ENCODE assay signal across 11 cellular contexts in genomic region chr1:76292418-76293184, GRCh38.
DNase-seq lines count a peak whose midpoint lies in the region; ATAC-seq and TF ChIP-seq lines count a peak whose summit lies in the region.
"Had no signal": no experiment of that assay in that cellular context is flagged by ENCODE, and none has a peak within 500 bp of the region (broad histone marks: within the 10 kb centered on the region; RNA-seq: fewer than 3 reads in every experiment).

No MANE protein-coding gene starts in this region.

- H3K9ac ChIP-seq in H9 (ENCODE audit: extremely low read depth, insufficient read length, low read length): no peak overlapping the region

- H3K23me2 ChIP-seq in H9 (ENCODE audit: insufficient read length, low read depth, low read length, poor library complexity, severe bottlenecking): no peaks in the 10 kb centered on the region

- DNase-seq in H9 (no peak), memory B cell (ENCODE audit: low spot score in 2 of 2) (no peak), Right ventricle myocardium inferior (ENCODE audit: missing footprints) (no peak), medulla oblongata (ENCODE audit: extremely low spot score) (no peak)
- DNase-seq in stimulated activated CD4-positive, alpha-beta T cell treated with anti-CD3 and anti-CD28 coated beads, Interleukin-4, amount 100 ng/mL, for 4 hours: no peak
- DNase-seq: DMS53, NCI-H774, nephron progenitor cell had no signal

- peak; percentile 83 for ATAC-seq in GM18909 (IDR thresholded peaks at IDR 0.05; ENCODE audit: poor library complexity, unreplicated experiment)
- peak; percentile 54 for ATAC-seq in HG03469 (IDR thresholded peaks at IDR 0.05; ENCODE audit: unreplicated experiment)
- ATAC-seq in memory B cell (ENCODE audit: low read depth): no peak
- ATAC-seq in Right ventricle myocardium inferior: no peak

- H3T11ph ChIP-seq in H9 (ENCODE audit: low read length): no peak overlapping the region

- H3K79me2 ChIP-seq in H9 (ENCODE audit: insufficient read depth, low read length): no peaks in the 10 kb centered on the region

- H2AFZ ChIP-seq in H9 (ENCODE audit: low read length): no peak overlapping the region

- WGBS in H9 (ENCODE audit: extremely low coverage, insufficient read length, low lambda C conversion rate): no CpG with 5 or more reads among the region's 2 CpGs

- no peak overlapping the region for H3K18ac ChIP-seq in H9 (ENCODE audit: insufficient read length, low read depth, low read length)

- H3K4me3 Mint-ChIP-seq in H9 (no peak overlapping the region), memory B cell (no peak overlapping the region)
- H3K4me3 Mint-ChIP-seq: nephron progenitor cell had no signal

- no peak overlapping the region for H3K4ac ChIP-seq in H9 (ENCODE audit: low read depth, low read length)

- H3K4me2 ChIP-seq in H9 (ENCODE audit: insufficient read depth, insufficient read length, low read length): no peak overlapping the region

- H3K4me1 Mint-ChIP-seq in H9 (peaks cover 52 to 64% of the 10 kb centered on the region in 2 experiments), memory B cell (peaks cover 17% of the 10 kb centered on the region)

- no peak overlapping the region for H2BK5ac ChIP-seq in H9 (ENCODE audit: insufficient read length, low read length)

- no peak for TF ChIP-seq CTCF in H9 (conservative IDR thresholded peaks at IDR 0.05)

- H2BK120ac ChIP-seq in H9 (ENCODE audit: low read depth, low read length, poor library complexity, severe bottlenecking): no peak overlapping the region

- H4K91ac ChIP-seq in H9 (ENCODE audit: insufficient read length, low read depth, low read length): no peak overlapping the region

- H2AK5ac ChIP-seq in H9 (ENCODE audit: insufficient read length, low read length): no peak overlapping the region

- no peak overlapping the region for H3K56ac ChIP-seq in H9 (ENCODE audit: insufficient read length, low read depth, low read length)

- H2BK20ac ChIP-seq in H9 (ENCODE audit: low read depth, low read length, poor library complexity, severe bottlenecking): peak overlapping the region; percentile 45

- H3K9me3 Mint-ChIP-seq in H9 (no peaks in the 10 kb centered on the region), memory B cell (no peaks in the 10 kb centered on the region)
- H3K9me3 Mint-ChIP-seq: nephron progenitor cell had no signal

- peaks cover 8% of the 10 kb centered on the region; the same call in 1 of the 2 replicates for H3K4me1 ChIP-seq in H9 (ENCODE audit: insufficient read depth, low read length)

- H4K8ac ChIP-seq in H9 (replicated peaks; ENCODE audit: insufficient read length, low read depth, low read length): no peak overlapping the region

- H3K14ac ChIP-seq in H9 (ENCODE audit: insufficient read depth, low read length): no peak overlapping the region

- no peak overlapping the region for H4K5ac ChIP-seq in H9 (ENCODE audit: insufficient read length, low read depth, low read length)

- intact Hi-C loops in Right ventricle myocardium inferior (cut with DNase I): no loop called here

- no peak overlapping the region for H2BK12ac ChIP-seq in H9 (ENCODE audit: insufficient read length, low read depth, low read length)

- no peak overlapping the region for H3K27ac Mint-ChIP-seq in H9
- H3K27ac Mint-ChIP-seq in memory B cell: peak overlapping the region; percentile 70
- H3K27ac Mint-ChIP-seq: nephron progenitor cell had no signal

- no peaks in the 10 kb centered on the region for H3K79me1 ChIP-seq in H9 (ENCODE audit: insufficient read depth, low read depth, low read length, poor library complexity, severe bottlenecking)

- no peaks in the 10 kb centered on the region for H3K27me3 Mint-ChIP-seq in H9 (ENCODE audit: low read depth)
- peaks cover 3% of the 10 kb centered on the region for H3K27me3 Mint-ChIP-seq in memory B cell
- H3K27me3 Mint-ChIP-seq: brain had no signal

- no peaks in the 10 kb centered on the region for H3K27me3 ChIP-seq in H9 (ENCODE audit: insufficient read depth, low read length)

- no peaks in the 10 kb centered on the region for H3K9me3 ChIP-seq in H9 (ENCODE audit: control insufficient read depth, low read depth, low read length)

- H3K36me3 Mint-ChIP-seq in H9 (ENCODE audit: insufficient read depth in 1 of 3, low read depth in 3 of 3) (no peaks in the 10 kb centered on the region), memory B cell (no peaks in the 10 kb centered on the region)
- H3K36me3 Mint-ChIP-seq: brain had no signal

- H4K20me1 ChIP-seq in H9 (ENCODE audit: control insufficient read depth, insufficient read depth, insufficient read length): no peaks in the 10 kb centered on the region

- no peak overlapping the region for H3K27ac ChIP-seq in H9 (ENCODE audit: insufficient read length, low read depth, low read length)

- no peak overlapping the region for H3K23ac ChIP-seq in H9 (ENCODE audit: insufficient read length, low read depth, low read length)

- no peak overlapping the region for H2BK15ac ChIP-seq in H9 (ENCODE audit: low read depth, low read length)

Comparison
In these comparisons a context has a peak if more than half of its experiments do, and no peak if none do; other contexts are left out.
1. ATAC-seq: peak in GM18909 (single experiment) and HG03469 (single experiment); none in memory B cell (single experiment) and Right ventricle myocardium inferior (single experiment).